ENCODE assay signal across 1 cellular context in the genomic region with DNA sequence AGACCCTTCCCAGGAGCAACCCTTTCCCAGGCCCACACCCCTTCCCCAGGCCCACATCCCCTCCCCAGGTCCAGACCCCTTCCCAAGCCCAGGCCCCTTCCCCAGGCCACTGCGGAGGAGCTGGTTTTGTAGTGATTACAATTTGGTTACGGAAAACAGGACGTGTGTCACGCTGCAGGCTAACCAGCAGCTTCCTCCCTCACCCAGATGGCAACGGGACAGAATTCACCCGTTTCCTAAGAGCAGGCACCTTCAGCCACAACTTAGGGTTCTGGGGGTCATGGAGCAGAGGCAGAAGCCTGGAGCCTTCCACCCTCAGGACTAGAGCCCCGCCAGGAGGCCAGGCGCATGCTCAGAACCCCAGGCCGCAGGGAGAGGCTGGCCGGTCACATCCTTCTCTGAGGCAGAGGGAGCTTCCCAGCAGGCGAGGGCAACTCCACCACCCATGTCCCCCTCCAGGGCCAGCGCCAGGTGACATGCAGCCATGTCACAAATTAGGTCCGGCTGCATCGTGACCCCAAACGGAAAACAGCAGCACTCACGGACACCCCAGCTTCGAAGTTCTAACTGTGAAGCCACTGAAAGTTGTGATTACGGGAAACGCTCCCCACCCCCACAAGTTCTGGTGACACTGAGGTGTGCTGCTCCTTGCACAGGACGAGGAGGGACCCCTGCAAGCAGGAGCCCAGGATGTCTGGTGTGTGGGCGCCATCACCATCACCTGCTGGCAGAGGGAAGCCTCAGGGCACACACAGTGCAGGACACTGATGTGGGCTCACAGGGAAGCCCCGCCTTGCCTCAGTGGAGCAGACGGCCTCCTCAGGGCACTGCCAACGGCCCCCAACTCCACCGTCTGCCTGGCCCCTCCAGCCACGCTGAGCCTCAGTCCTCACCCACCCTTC.
TF ChIP-seq lines count a peak whose summit lies in the region.

No MANE protein-coding gene starts in this region.

TF ChIP-seq in HepG2, 621 proteins besides CTCF, POLR2A, EP300 and RAD21:
- no peak for TF ChIP-seq NBN (conservative IDR thresholded peaks at IDR 0.05)
- no peak for TF ChIP-seq TSC22D2 (CRISPR knock-in tag; IDR thresholded peaks at IDR 0.05; ENCODE audit: borderline replicate concordance)
- no peak for TF ChIP-seq ZNF737 (CRISPR knock-in tag; IDR thresholded peaks at IDR 0.05; ENCODE audit: borderline replicate concordance)
- no peak for TF ChIP-seq NCOR1 (IDR thresholded peaks at IDR 0.05; ENCODE audit: borderline replicate concordance, low read length)
- no peak for TF ChIP-seq ZNF670 (CRISPR knock-in tag; IDR thresholded peaks at IDR 0.05; ENCODE audit: borderline replicate concordance)
- no peak for TF ChIP-seq SSRP1 (CRISPR knock-in tag; IDR thresholded peaks at IDR 0.05)
- TF ChIP-seq, protein P1, sequence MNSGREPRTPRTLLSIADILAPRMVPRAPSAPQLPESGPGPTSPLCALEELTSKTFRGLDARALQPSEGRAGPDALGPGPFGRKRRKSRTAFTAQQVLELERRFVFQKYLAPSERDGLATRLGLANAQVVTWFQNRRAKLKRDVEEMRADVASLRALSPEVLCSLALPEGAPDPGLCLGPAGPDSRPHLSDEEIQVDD (CRISPR knock-in tag; IDR thresholded peaks at IDR 0.05; ENCODE audit: borderline replicate concordance), result no peak
- no peak for TF ChIP-seq ZNF605 (CRISPR knock-in tag; IDR thresholded peaks at IDR 0.05)
- TF ChIP-seq, protein P2, sequence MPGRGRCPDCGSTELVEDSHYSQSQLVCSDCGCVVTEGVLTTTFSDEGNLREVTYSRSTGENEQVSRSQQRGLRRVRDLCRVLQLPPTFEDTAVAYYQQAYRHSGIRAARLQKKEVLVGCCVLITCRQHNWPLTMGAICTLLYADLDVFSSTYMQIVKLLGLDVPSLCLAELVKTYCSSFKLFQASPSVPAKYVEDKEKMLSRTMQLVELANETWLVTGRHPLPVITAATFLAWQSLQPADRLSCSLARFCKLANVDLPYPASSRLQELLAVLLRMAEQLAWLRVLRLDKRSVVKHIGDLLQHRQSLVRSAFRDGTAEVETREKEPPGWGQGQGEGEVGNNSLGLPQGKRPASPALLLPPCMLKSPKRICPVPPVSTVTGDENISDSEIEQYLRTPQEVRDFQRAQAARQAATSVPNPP (CRISPR knock-in tag; IDR thresholded peaks at IDR 0.05), result no peak
- no peak for TF ChIP-seq CHD4 (IDR thresholded peaks at IDR 0.05; ENCODE audit: borderline replicate concordance, low read length)
- no peak for TF ChIP-seq ZNF337 (CRISPR knock-in tag; IDR thresholded peaks at IDR 0.05; ENCODE audit: borderline replicate concordance, low read depth)
- TF ChIP-seq HDAC2 (CRISPR knock-in tag; IDR thresholded peaks at IDR 0.05), result no peak
- no peak for TF ChIP-seq HOXA9 (CRISPR knock-in tag; IDR thresholded peaks at IDR 0.05; ENCODE audit: borderline replicate concordance)
- TF ChIP-seq, protein P3, sequence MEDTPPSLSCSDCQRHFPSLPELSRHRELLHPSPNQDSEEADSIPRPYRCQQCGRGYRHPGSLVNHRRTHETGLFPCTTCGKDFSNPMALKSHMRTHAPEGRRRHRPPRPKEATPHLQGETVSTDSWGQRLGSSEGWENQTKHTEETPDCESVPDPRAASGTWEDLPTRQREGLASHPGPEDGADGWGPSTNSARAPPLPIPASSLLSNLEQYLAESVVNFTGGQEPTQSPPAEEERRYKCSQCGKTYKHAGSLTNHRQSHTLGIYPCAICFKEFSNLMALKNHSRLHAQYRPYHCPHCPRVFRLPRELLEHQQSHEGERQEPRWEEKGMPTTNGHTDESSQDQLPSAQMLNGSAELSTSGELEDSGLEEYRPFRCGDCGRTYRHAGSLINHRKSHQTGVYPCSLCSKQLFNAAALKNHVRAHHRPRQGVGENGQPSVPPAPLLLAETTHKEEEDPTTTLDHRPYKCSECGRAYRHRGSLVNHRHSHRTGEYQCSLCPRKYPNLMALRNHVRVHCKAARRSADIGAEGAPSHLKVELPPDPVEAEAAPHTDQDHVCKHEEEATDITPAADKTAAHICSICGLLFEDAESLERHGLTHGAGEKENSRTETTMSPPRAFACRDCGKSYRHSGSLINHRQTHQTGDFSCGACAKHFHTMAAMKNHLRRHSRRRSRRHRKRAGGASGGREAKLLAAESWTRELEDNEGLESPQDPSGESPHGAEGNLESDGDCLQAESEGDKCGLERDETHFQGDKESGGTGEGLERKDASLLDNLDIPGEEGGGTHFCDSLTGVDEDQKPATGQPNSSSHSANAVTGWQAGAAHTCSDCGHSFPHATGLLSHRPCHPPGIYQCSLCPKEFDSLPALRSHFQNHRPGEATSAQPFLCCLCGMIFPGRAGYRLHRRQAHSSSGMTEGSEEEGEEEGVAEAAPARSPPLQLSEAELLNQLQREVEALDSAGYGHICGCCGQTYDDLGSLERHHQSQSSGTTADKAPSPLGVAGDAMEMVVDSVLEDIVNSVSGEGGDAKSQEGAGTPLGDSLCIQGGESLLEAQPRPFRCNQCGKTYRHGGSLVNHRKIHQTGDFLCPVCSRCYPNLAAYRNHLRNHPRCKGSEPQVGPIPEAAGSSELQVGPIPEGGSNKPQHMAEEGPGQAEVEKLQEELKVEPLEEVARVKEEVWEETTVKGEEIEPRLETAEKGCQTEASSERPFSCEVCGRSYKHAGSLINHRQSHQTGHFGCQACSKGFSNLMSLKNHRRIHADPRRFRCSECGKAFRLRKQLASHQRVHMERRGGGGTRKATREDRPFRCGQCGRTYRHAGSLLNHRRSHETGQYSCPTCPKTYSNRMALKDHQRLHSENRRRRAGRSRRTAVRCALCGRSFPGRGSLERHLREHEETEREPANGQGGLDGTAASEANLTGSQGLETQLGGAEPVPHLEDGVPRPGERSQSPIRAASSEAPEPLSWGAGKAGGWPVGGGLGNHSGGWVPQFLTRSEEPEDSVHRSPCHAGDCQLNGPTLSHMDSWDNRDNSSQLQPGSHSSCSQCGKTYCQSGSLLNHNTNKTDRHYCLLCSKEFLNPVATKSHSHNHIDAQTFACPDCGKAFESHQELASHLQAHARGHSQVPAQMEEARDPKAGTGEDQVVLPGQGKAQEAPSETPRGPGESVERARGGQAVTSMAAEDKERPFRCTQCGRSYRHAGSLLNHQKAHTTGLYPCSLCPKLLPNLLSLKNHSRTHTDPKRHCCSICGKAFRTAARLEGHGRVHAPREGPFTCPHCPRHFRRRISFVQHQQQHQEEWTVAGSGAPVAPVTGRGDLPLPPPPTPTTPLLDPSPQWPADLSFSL (CRISPR knock-in tag; IDR thresholded peaks at IDR 0.05), result no peak
- no peak for TF ChIP-seq ZNF713 (CRISPR knock-in tag; IDR thresholded peaks at IDR 0.05)
- TF ChIP-seq RBM22 (optimal IDR thresholded peaks at IDR 0.05; ENCODE audit: low read length), result no peak
- no peak for TF ChIP-seq XBP1 (CRISPR knock-in tag; IDR thresholded peaks at IDR 0.05)
- TF ChIP-seq, protein P4, sequence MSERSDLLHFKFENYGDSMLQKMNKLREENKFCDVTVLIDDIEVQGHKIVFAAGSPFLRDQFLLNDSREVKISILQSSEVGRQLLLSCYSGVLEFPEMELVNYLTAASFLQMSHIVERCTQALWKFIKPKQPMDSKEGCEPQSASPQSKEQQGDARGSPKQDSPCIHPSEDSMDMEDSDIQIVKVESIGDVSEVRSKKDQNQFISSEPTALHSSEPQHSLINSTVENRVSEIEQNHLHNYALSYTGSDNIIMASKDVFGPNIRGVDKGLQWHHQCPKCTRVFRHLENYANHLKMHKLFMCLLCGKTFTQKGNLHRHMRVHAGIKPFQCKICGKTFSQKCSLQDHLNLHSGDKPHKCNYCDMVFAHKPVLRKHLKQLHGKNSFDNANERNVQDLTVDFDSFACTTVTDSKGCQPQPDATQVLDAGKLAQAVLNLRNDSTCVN (CRISPR knock-in tag; IDR thresholded peaks at IDR 0.05; ENCODE audit: borderline replicate concordance), result no peak
- TF ChIP-seq ZNF326 (CRISPR knock-in tag; IDR thresholded peaks at IDR 0.05; ENCODE audit: borderline replicate concordance), result no peak
- no peak for TF ChIP-seq ZKSCAN5 (CRISPR knock-in tag; IDR thresholded peaks at IDR 0.05)
